Comparison of ENCODE assay signal across 26 cellular contexts in genomic region chr5:57455511-57455910, GRCh38. TPM values are rescaled to one million over a fixed set of nuclear protein-coding genes. Genes with fewer than 3 reads are reported as not detected.
DNase-seq lines count a peak whose midpoint lies in the region; ATAC-seq and TF ChIP-seq lines count a peak whose summit lies in the region.
"Had no signal": no experiment of that assay in that cellular context is flagged by ENCODE, and none has a peak within 500 bp of the region (broad histone marks: within the 10 kb centered on the region; RNA-seq: fewer than 3 reads in every experiment).

No MANE protein-coding gene starts in this region.

- H3K9me2 ChIP-seq in GM23338 (ENCODE audit: insufficient read depth): peaks cover 1% of the 10 kb centered on the region; the same call in 1 of the 2 replicates

- H3K27me3 ChIP-seq in GM23338 (ENCODE audit: insufficient read depth) (no peaks in the 10 kb centered on the region), stomach (no peaks in the 10 kb centered on the region)
- H3K27me3 ChIP-seq: SJSA1 had no signal

- H3K4me1 Mint-ChIP-seq in GM23338 (no peaks in the 10 kb centered on the region), neural crest cell (peaks cover 41% of the 10 kb centered on the region)

- no peaks in the 10 kb centered on the region for H3K9me3 ChIP-seq in mesodermal cell (ENCODE audit: control insufficient read depth, low read length)
- H3K9me3 ChIP-seq in stomach: no peaks in the 10 kb centered on the region
- H3K9me3 ChIP-seq: SJSA1 had no signal

- H4K20me1 ChIP-seq in GM23338 (replicated peaks; ENCODE audit: insufficient read depth): no peaks in the 10 kb centered on the region; the same call in 1 of the 2 replicates

- intact Hi-C loops in stomach (cut with DNase I; ENCODE audit: low total_unique reads): no loop called here

- no peak for TF ChIP-seq EP300 in stomach (IDR thresholded peaks at IDR 0.05)

- H3K4me3 ChIP-seq in GM23338 (no peak overlapping the region), mesodermal cell (ENCODE audit: extremely low read depth, insufficient read depth, low read length, poor library complexity, severe bottlenecking) (no peak overlapping the region), stomach (no peak overlapping the region)
- H3K4me3 ChIP-seq: SJSA1 had no signal

- 0 out of 2 replicates have a peak overlapping the region, but pooled peaks have one; percentile 28 for H2AFZ ChIP-seq in GM23338

- no peak for ATAC-seq in GM23338
- ATAC-seq in HG02571 (IDR thresholded peaks at IDR 0.05; ENCODE audit: unreplicated experiment): no peak

- no peaks in the 10 kb centered on the region for H3F3A ChIP-seq in GM23338 (replicated peaks; ENCODE audit: low read depth)

- H3K9me3 Mint-ChIP-seq in GM23338 (no peaks in the 10 kb centered on the region), neural crest cell (peaks cover 3% of the 10 kb centered on the region)
- H3K9me3 Mint-ChIP-seq: H9 had no signal

- no peak for TF ChIP-seq CTCF in GM23338 (conservative IDR thresholded peaks at IDR 0.05; ENCODE audit: low read depth in 2 of 2)
- TF ChIP-seq CTCF in neural crest cell (conservative IDR thresholded peaks at IDR 0.05): no peak
- no peak for TF ChIP-seq CTCF in stomach (IDR thresholded peaks at IDR 0.05)
- no peak for TF ChIP-seq CTCF in GM13977 (IDR thresholded peaks at IDR 0.05; ENCODE audit: extremely low read depth, insufficient read depth, missing control alignments)

- no peaks in the 10 kb centered on the region for H3K79me2 ChIP-seq in GM23338 (replicated peaks; ENCODE audit: insufficient read depth)

- H3K4me3 Mint-ChIP-seq in GM23338 (no peak overlapping the region), neural crest cell (peak overlapping the region; percentile 10)
- H3K4me3 Mint-ChIP-seq: CD4-positive, alpha-beta memory T cell; H9 had no signal

- H3K36me3 Mint-ChIP-seq in GM23338 (ENCODE audit: low read depth) (no peaks in the 10 kb centered on the region), neural crest cell (ENCODE audit: low read depth) (peaks cover 2% of the 10 kb centered on the region)
- H3K36me3 Mint-ChIP-seq: CD4-positive, alpha-beta memory T cell had no signal

- H3K36me3 ChIP-seq in GM23338 (ENCODE audit: insufficient read depth) (no peaks in the 10 kb centered on the region), mesodermal cell (ENCODE audit: control insufficient read depth, insufficient read depth, low read length) (no peaks in the 10 kb centered on the region), stomach (no peaks in the 10 kb centered on the region)
- H3K36me3 ChIP-seq: SJSA1 had no signal

- no peaks in the 10 kb centered on the region for H3K4me1 ChIP-seq in GM23338 (ENCODE audit: insufficient read depth)
- H3K4me1 ChIP-seq in mesodermal cell (ENCODE audit: control insufficient read depth, insufficient read depth, low read length, poor library complexity, severe bottlenecking): no peaks in the 10 kb centered on the region
- peaks cover 10 to 56% (median 36%) of the 10 kb centered on the region in 4 donors for H3K4me1 ChIP-seq in stomach

- WGBS in mesodermal cell (ENCODE audit: insufficient coverage in 2 of 2), 2 experiments: 85 to 91% methylated on average over 5 of the region's 7 CpGs
- WGBS in stomach, 5 donors: 82 to 92% (median 91%) methylated on average over 7 of the region's 7 CpGs

- TF ChIP-seq POLR2A in stomach (IDR thresholded peaks at IDR 0.05): no peak

- no peak overlapping the region for H3K27ac ChIP-seq in GM23338 (ENCODE audit: low read depth)
- peak overlapping the region; percentile 67 for H3K27ac ChIP-seq in mesodermal cell (ENCODE audit: low read depth, low read length, severe bottlenecking)
- H3K27ac ChIP-seq in stomach: peak overlapping the region in 3 of 5 donors; percentile 19 to 78 (median 61)
- H3K27ac ChIP-seq: SJSA1 had no signal

- H3K27me3 Mint-ChIP-seq in GM23338 (ENCODE audit: insufficient read depth, low read depth, poor library complexity) (peaks cover 6% of the 10 kb centered on the region), neural crest cell (ENCODE audit: low read depth) (no peaks in the 10 kb centered on the region)

- no peak overlapping the region for H3K4me2 ChIP-seq in GM23338

- H3K27ac Mint-ChIP-seq in GM23338 (no peak overlapping the region), neural crest cell (ENCODE audit: unreplicated experiment) (peak overlapping the region; percentile 65)
- H3K27ac Mint-ChIP-seq: H9 had no signal

- DNase-seq in GM23338 (ENCODE audit: low spot score) (no peak), neural crest cell (ENCODE audit: low read depth, low spot score) (no peak), stomach (no peak), mesenteric fat pad (ENCODE audit: low spot score) (no peak), GM13977 (ENCODE audit: low spot score) (no peak)
- no peak for DNase-seq in activated T-cell treated with anti-CD3 and anti-CD28 coated beads, Interleukin-2, amount 50 U/mL, for 1 hour
- DNase-seq: C1 segment of cervical spinal cord; CD4-positive, alpha-beta memory T cell; COR-L47; DMS 273 treated with DMSO at 0.1 percent for 48 hours; DMS79; GF-D8; H9; KG1; MM.1S; NCI-H1417; NCI-H1694; NCI-H2029 treated with DMSO at 0.1 percent for 48 hours; NCI-H446 treated with DMSO at 0.1 percent for 48 hours; NCI-H526 treated with DMSO at 0.1 percent for 48 hours; Right ventricle myocardium superior; RPMI8226 had no signal

- in situ Hi-C loops in GM13977 (cut with MboI; ENCODE audit: low pct_unique_long_range_greater_than_20kb, low sequenced_read_pairs, unreplicated experiment): no loop called here

TF ChIP-seq in GM23338, 12 proteins besides CTCF, POLR2A, EP300 and RAD21:
- TF ChIP-seq ZNF114 (CRISPR knock-in tag; IDR thresholded peaks at IDR 0.05) (no peak), NANOG (IDR thresholded peaks at IDR 0.05; ENCODE audit: borderline replicate concordance) (no peak), ETS1 (IDR thresholded peaks at IDR 0.05) (no peak), CREB1 (CRISPR knock-in tag; IDR thresholded peaks at IDR 0.05; ENCODE audit: low read depth) (no peak)

RNA-seq across cellular contexts. Expression of gene ACTBL2, which starts 27.1 kb away (rescaled TPM):
- not detected in 2 replicates for total RNA-seq in GM23338 (2014; rRNA removed; shearing (Covaris generic))
- polyA plus RNA-seq in GM23338 (2016; fragmentation: Nextera tagmentation; extraction: Ambion mirVana) (not detected in 2 replicates), stomach (under 1 TPM in 2 of 3 donors, not detected in 1; 0.05 to 0.19 TPM)
- polyA plus RNA-seq in mesodermal cell (2013, experiment 1 of 2): 0.48 TPM
- polyA plus RNA-seq in mesodermal cell (2013, experiment 2 of 2): 0.30 TPM
- total RNA-seq in neural crest cell (not detected in 2 replicates), stomach (not detected), mesenteric fat pad (not detected)
- total RNA-seq: A673; CD4-positive, alpha-beta memory T cell; H9; Right ventricle myocardium superior; SJSA1 had no signal
- polyA plus RNA-seq: CD4-positive, alpha-beta memory T cell had no signal
